21 cellular contexts compared by ENCODE assay signal in genomic region chr1:101131239-101131924, GRCh38.
DNase-seq lines count a peak whose midpoint lies in the region; ATAC-seq, FAIRE-seq and TF ChIP-seq lines count a peak whose summit lies in the region.
"Had no signal": no experiment of that assay in that cellular context is flagged by ENCODE, and none has a peak within 500 bp of the region (broad histone marks: within the 10 kb centered on the region; RNA-seq: fewer than 3 reads in every experiment).

No MANE protein-coding gene starts in this region.

- peak overlapping the region; percentile 2 to 21 for H3K4me3 Mint-ChIP-seq in activated T-cell treated with anti-CD3 and anti-CD28 coated beads, Interleukin-2, amount 50 U/mL, for 72 hours
- H3K4me3 Mint-ChIP-seq in astrocyte (ENCODE audit: unreplicated experiment) = no peak overlapping the region
- no peak overlapping the region for H3K4me3 Mint-ChIP-seq in activated T-helper 1 cell treated with anti-CD3 and anti-CD28 coated beads, Interleukin-12 subunit alpha, Interleukin-12 subunit beta, Interleukin-2, Interleukin-4 antibody, amounts not matched to agents 30 ng/mL and 10 ng/mL and 1 ng/mL, durations not matched to agents 14 hours and 24 hours and 36 hours
- H3K4me3 Mint-ChIP-seq: neural progenitor cell had no signal

- peaks cover 75% of the 10 kb centered on the region for H3K4me1 Mint-ChIP-seq in activated T-cell treated with anti-CD3 and anti-CD28 coated beads, Interleukin-2, amount 50 U/mL, for 72 hours (ENCODE audit: low read depth)
- H3K4me1 Mint-ChIP-seq in astrocyte (ENCODE audit: low read depth, unreplicated experiment) = peaks cover 21% of the 10 kb centered on the region
- H3K4me1 Mint-ChIP-seq in activated T-helper 1 cell treated with anti-CD3 and anti-CD28 coated beads, Interleukin-12 subunit alpha, Interleukin-12 subunit beta, Interleukin-2, Interleukin-4 antibody, amounts not matched to agents 30 ng/mL and 10 ng/mL and 1 ng/mL, durations not matched to agents 14 hours and 24 hours and 36 hours (ENCODE audit: low read depth) = peaks cover 64% of the 10 kb centered on the region

- H2AFZ ChIP-seq in astrocyte (ENCODE audit: low read depth, low read length) = no peak overlapping the region
- H2AFZ ChIP-seq: neural progenitor cell had no signal

- peaks cover 8% of the 10 kb centered on the region for H3K4me1 ChIP-seq in astrocyte (ENCODE audit: insufficient read depth, low read length)
- H3K4me1 ChIP-seq in right atrium auricular region = peaks cover 0 to 14% of the 10 kb centered on the region in 2 donors
- H3K4me1 ChIP-seq: prostate gland had no signal

- TF ChIP-seq CTCF in astrocyte (IDR thresholded peaks at IDR 0.05; ENCODE audit: insufficient read depth, low read depth, low read length) (no peak), right atrium auricular region (IDR thresholded peaks at IDR 0.05) (no peak)

- no peaks in the 10 kb centered on the region for H3K79me2 ChIP-seq in astrocyte (ENCODE audit: insufficient read depth, low read length)

- H3K27ac ChIP-seq in astrocyte (ENCODE audit: low read depth, low read length) (no peak overlapping the region), right atrium auricular region (no peak overlapping the region)
- H3K27ac ChIP-seq: brain microvascular endothelial cell, left ventricle myocardium inferior, neural progenitor cell, prostate gland, skin epidermis, tibial nerve had no signal

- no peaks in the 10 kb centered on the region for H3K27me3 ChIP-seq in astrocyte (ENCODE audit: insufficient read depth, low read length)
- no peaks in the 10 kb centered on the region for H3K27me3 ChIP-seq in right atrium auricular region
- H3K27me3 ChIP-seq: neural progenitor cell, tibial nerve had no signal

- no peaks in the 10 kb centered on the region for H3K27me3 Mint-ChIP-seq in activated T-cell treated with anti-CD3 and anti-CD28 coated beads, Interleukin-2, amount 50 U/mL, for 72 hours (ENCODE audit: low read depth)
- H3K27me3 Mint-ChIP-seq in astrocyte (ENCODE audit: low read depth, unreplicated experiment) = no peaks in the 10 kb centered on the region
- H3K27me3 Mint-ChIP-seq in activated T-helper 1 cell treated with anti-CD3 and anti-CD28 coated beads, Interleukin-12 subunit alpha, Interleukin-12 subunit beta, Interleukin-2, Interleukin-4 antibody, amounts not matched to agents 30 ng/mL and 10 ng/mL and 1 ng/mL, durations not matched to agents 14 hours and 24 hours and 36 hours (ENCODE audit: insufficient read depth) = no peaks in the 10 kb centered on the region

- H3K9me3 ChIP-seq in astrocyte (ENCODE audit: insufficient read depth, low read depth, low read length) (no peaks in the 10 kb centered on the region), right atrium auricular region (no peaks in the 10 kb centered on the region)
- H3K9me3 ChIP-seq: left ventricle myocardium inferior, prostate gland, tibial nerve had no signal

- no peak for FAIRE-seq in astrocyte (lab: Jason Lieb, UNC)
- FAIRE-seq: frontal cortex had no signal

- no peak for ATAC-seq in activated T-cell treated with anti-CD3 and anti-CD28 coated beads, Interleukin-2, amount 50 U/mL, for 72 hours (replicated peaks in 1 of 2)
- no peak for ATAC-seq in Right ventricle myocardium inferior

- H3K4me3 ChIP-seq in astrocyte (ENCODE audit: insufficient read depth, low read depth, low read length) = no peak overlapping the region
- no peak overlapping the region for H3K4me3 ChIP-seq in right atrium auricular region
- H3K4me3 ChIP-seq: left ventricle myocardium inferior, neural progenitor cell, prostate gland, skin epidermis, tibial nerve had no signal

- no peaks in the 10 kb centered on the region for H4K20me1 ChIP-seq in astrocyte (ENCODE audit: insufficient read depth, low read length)

- peak overlapping the region; percentile 59 for H3K4me2 ChIP-seq in astrocyte (ENCODE audit: low read length)
- H3K4me2 ChIP-seq: neural progenitor cell had no signal

- DNase-seq in activated T-cell treated with anti-CD3 and anti-CD28 coated beads, Interleukin-2, amount 50 U/mL, for 72 hours = no peak
- no peak for DNase-seq in activated T-cell treated with anti-CD3 and anti-CD28 coated beads, Interleukin-2, amount 50 U/mL, for 1 hour
- peak; percentile 46 for DNase-seq in NCI-H69 (lab: John Stamatoyannopoulos, UW)
- DNase-seq in astrocyte (ENCODE audit: low read depth) = no peak
- DNase-seq in renal cortical epithelial cell (ENCODE audit: low read depth) = peak; percentile 43
- DNase-seq in activated T-helper 1 cell treated with anti-CD3 and anti-CD28 coated beads, Interleukin-12 subunit alpha, Interleukin-12 subunit beta, Interleukin-2, Interleukin-4 antibody, amounts not matched to agents 30 ng/mL and 10 ng/mL and 1 ng/mL, durations not matched to agents 14 hours and 24 hours and 36 hours (ENCODE audit: low spot score) = no peak
- DNase-seq in Right ventricle myocardium inferior (ENCODE audit: missing footprints) = no peak
- DNase-seq in right atrium auricular region (ENCODE audit: low spot score) = no peak
- DNase-seq: activated T-cell treated with anti-CD3 and anti-CD28 coated beads, Interleukin-2, amount 50 U/mL, for 48 hours; effector CD8-positive, alpha-beta T cell; H7; hippocampal formation; left ventricle myocardium inferior; NCI-H510A treated with DMSO at 0.1 percent for 48 hours; stimulated activated naive CD4-positive, alpha-beta T cell treated with Interleukin-2 at 50 U/mL for 16 hours had no signal

- H3K9me3 Mint-ChIP-seq in activated T-cell treated with anti-CD3 and anti-CD28 coated beads, Interleukin-2, amount 50 U/mL, for 72 hours = no peaks in the 10 kb centered on the region
- H3K9me3 Mint-ChIP-seq in astrocyte (ENCODE audit: unreplicated experiment) = no peaks in the 10 kb centered on the region
- no peaks in the 10 kb centered on the region for H3K9me3 Mint-ChIP-seq in activated T-helper 1 cell treated with anti-CD3 and anti-CD28 coated beads, Interleukin-12 subunit alpha, Interleukin-12 subunit beta, Interleukin-2, Interleukin-4 antibody, amounts not matched to agents 30 ng/mL and 10 ng/mL and 1 ng/mL, durations not matched to agents 14 hours and 24 hours and 36 hours
- H3K9me3 Mint-ChIP-seq: neural progenitor cell had no signal

- H3K36me3 Mint-ChIP-seq in activated T-cell treated with anti-CD3 and anti-CD28 coated beads, Interleukin-2, amount 50 U/mL, for 72 hours (ENCODE audit: insufficient read depth in 2 of 2) = no peaks in the 10 kb centered on the region
- H3K36me3 Mint-ChIP-seq in astrocyte (ENCODE audit: low read depth, unreplicated experiment) = no peaks in the 10 kb centered on the region
- H3K36me3 Mint-ChIP-seq in activated T-helper 1 cell treated with anti-CD3 and anti-CD28 coated beads, Interleukin-12 subunit alpha, Interleukin-12 subunit beta, Interleukin-2, Interleukin-4 antibody, amounts not matched to agents 30 ng/mL and 10 ng/mL and 1 ng/mL, durations not matched to agents 14 hours and 24 hours and 36 hours (ENCODE audit: low read depth) = no peaks in the 10 kb centered on the region
- H3K36me3 Mint-ChIP-seq: neural progenitor cell had no signal

- H3K27ac Mint-ChIP-seq in activated T-cell treated with anti-CD3 and anti-CD28 coated beads, Interleukin-2, amount 50 U/mL, for 72 hours = peak overlapping the region; percentile 62
- H3K27ac Mint-ChIP-seq in astrocyte (ENCODE audit: unreplicated experiment) = no peak overlapping the region
- no peak overlapping the region for H3K27ac Mint-ChIP-seq in activated T-helper 1 cell treated with anti-CD3 and anti-CD28 coated beads, Interleukin-12 subunit alpha, Interleukin-12 subunit beta, Interleukin-2, Interleukin-4 antibody, amounts not matched to agents 30 ng/mL and 10 ng/mL and 1 ng/mL, durations not matched to agents 14 hours and 24 hours and 36 hours
- H3K27ac Mint-ChIP-seq: neural progenitor cell had no signal

- H3K36me3 ChIP-seq in astrocyte (ENCODE audit: insufficient read depth, low read length) = no peaks in the 10 kb centered on the region
- no peaks in the 10 kb centered on the region for H3K36me3 ChIP-seq in right atrium auricular region
- H3K36me3 ChIP-seq: brain microvascular endothelial cell, left ventricle myocardium inferior, neural progenitor cell, prostate gland, tibial nerve had no signal

- intact Hi-C loops in activated T-helper 1 cell treated with anti-CD3 and anti-CD28 coated beads, Interleukin-12 subunit alpha, Interleukin-12 subunit beta, Interleukin-2, Interleukin-4 antibody, amounts not matched to agents 30 ng/mL and 10 ng/mL and 1 ng/mL, durations not matched to agents 14 hours and 24 hours and 36 hours (cut with micrococcal nuclease) = no loop called here
- intact Hi-C loops in Right ventricle myocardium inferior (cut with DNase I) = loop anchor here (10.0 kb wide), 1 partner anchor 197 kb away; no protein-coding TSS in a partner anchor

- no peak overlapping the region for H3K9ac ChIP-seq in astrocyte (ENCODE audit: low read length)
- H3K9ac ChIP-seq: neural progenitor cell had no signal

Comparison
In these comparisons a context has a peak if more than half of its experiments do, and no peak if none do; other contexts are left out.
1. DNase-seq: peak in NCI-H69 (single experiment) and renal cortical epithelial cell (single experiment); none in activated T-cell treated with anti-CD3 and anti-CD28 coated beads, Interleukin-2, amount 50 U/mL, for 72 hours (0 of 2), activated T-cell treated with anti-CD3 and anti-CD28 coated beads, Interleukin-2, amount 50 U/mL, for 1 hour (single experiment), astrocyte (single experiment), activated T-helper 1 cell treated with anti-CD3 and anti-CD28 coated beads, Interleukin-12 subunit alpha, Interleukin-12 subunit beta, Interleukin-2, Interleukin-4 antibody, amounts not matched to agents 30 ng/mL and 10 ng/mL and 1 ng/mL, durations not matched to agents 14 hours and 24 hours and 36 hours (single experiment), Right ventricle myocardium inferior (single experiment) and right atrium auricular region (single experiment).
2. H3K4me3 Mint-ChIP-seq: peak in activated T-cell treated with anti-CD3 and anti-CD28 coated beads, Interleukin-2, amount 50 U/mL, for 72 hours (2 of 2); none in astrocyte (single experiment) and activated T-helper 1 cell treated with anti-CD3 and anti-CD28 coated beads, Interleukin-12 subunit alpha, Interleukin-12 subunit beta, Interleukin-2, Interleukin-4 antibody, amounts not matched to agents 30 ng/mL and 10 ng/mL and 1 ng/mL, durations not matched to agents 14 hours and 24 hours and 36 hours (single experiment).